ENCODE assay signal across 25 cellular contexts in genomic region chr2:156817430-156817829, GRCh38.
"Had no signal": no experiment of that assay in that cellular context is flagged by ENCODE, and none has a peak within 500 bp of the region (broad histone marks: within the 10 kb centered on the region; RNA-seq: fewer than 3 reads in every experiment).

No MANE protein-coding gene starts in this region.

- H3K4me1 ChIP-seq: body of pancreas had no signal

- DNase-seq: activated CD4-positive, alpha-beta memory T cell treated with anti-CD3 and anti-CD28 coated beads for 36 hours; activated CD4-positive, alpha-beta T cell treated with anti-CD3 and anti-CD28 coated beads for 36 hours; activated CD4-positive, alpha-beta T cell treated with anti-CD3 and anti-CD28 coated beads, Interleukin-2, amount 10 ng/mL, durations not matched to agents 24 days and 14 days; activated CD4-positive, CD25-positive, alpha-beta regulatory T cell; activated CD4-positive, CD25-positive, alpha-beta regulatory T cell treated with anti-CD3 and anti-CD28 coated beads, Interleukin-2, amount 50 U/mL, for 72 hours; activated CD8-positive, alpha-beta memory T cell treated with anti-CD3 and anti-CD28 coated beads, Interleukin-2, amount 10 ng/mL, durations not matched to agents 7 days and 5 days; activated CD8-positive, alpha-beta memory T cell treated with anti-CD3 and anti-CD28 coated beads, Interleukin-2, amount 50 U/mL, for 4 hours; activated CD8-positive, alpha-beta T cell treated with anti-CD3 and anti-CD28 coated beads, Interleukin-2, amount 10 ng/mL, durations not matched to agents 7 days and 5 days; activated effector memory CD4-positive, alpha-beta T cell treated with anti-CD3 and anti-CD28 coated beads, Interleukin-2, amount 50 U/mL, for 16 hours; activated naive CD4-positive, alpha-beta T cell treated with anti-CD3 and anti-CD28 coated beads for 36 hours; activated naive CD8-positive, alpha-beta T cell treated with anti-CD3 and anti-CD28 coated beads for 36 hours; activated naive CD8-positive, alpha-beta T cell treated with anti-CD3 and anti-CD28 coated beads, Interleukin-2, amount 50 U/mL, for 24 hours; activated T-cell treated with anti-CD3 and anti-CD28 coated beads, Interleukin-2, amount 50 U/mL, for 1 hour; activated T-cell treated with anti-CD3 and anti-CD28 coated beads, Interleukin-2, amount 50 U/mL, for 48 hours; adrenal gland; amygdala; body of pancreas; cortex of kidney; effector CD8-positive, alpha-beta T cell; esophagus squamous epithelium; foreskin melanocyte; T-helper 2 cell had no signal

- H3K4me3 ChIP-seq: adrenal gland, body of pancreas, esophagus squamous epithelium had no signal

- ATAC-seq: activated CD4-positive, alpha-beta T cell treated with anti-CD3 and anti-CD28 coated beads for 36 hours; activated CD8-positive, alpha-beta memory T cell treated with anti-CD3 and anti-CD28 coated beads, Interleukin-2, amount 10 ng/mL, durations not matched to agents 7 days and 5 days; activated CD8-positive, alpha-beta T cell treated with anti-CD3 and anti-CD28 coated beads, Interleukin-2, amount 10 ng/mL, durations not matched to agents 7 days and 5 days; activated naive CD8-positive, alpha-beta T cell treated with anti-CD3 and anti-CD28 coated beads, Interleukin-2, amount 50 U/mL, for 24 hours; body of pancreas had no signal

- H3K27ac ChIP-seq: adrenal gland, body of pancreas, epithelial cell of prostate, esophagus squamous epithelium had no signal

- H3K27me3 ChIP-seq: adrenal gland, body of pancreas, esophagus squamous epithelium had no signal

- H3K9me3 ChIP-seq: adrenal gland, body of pancreas, esophagus squamous epithelium had no signal

- H3K36me3 ChIP-seq: adrenal gland, esophagus squamous epithelium had no signal

- FAIRE-seq: colon, endothelial cell of umbilical vein had no signal
